8 cellular contexts compared by ENCODE assay signal in the genomic region with DNA sequence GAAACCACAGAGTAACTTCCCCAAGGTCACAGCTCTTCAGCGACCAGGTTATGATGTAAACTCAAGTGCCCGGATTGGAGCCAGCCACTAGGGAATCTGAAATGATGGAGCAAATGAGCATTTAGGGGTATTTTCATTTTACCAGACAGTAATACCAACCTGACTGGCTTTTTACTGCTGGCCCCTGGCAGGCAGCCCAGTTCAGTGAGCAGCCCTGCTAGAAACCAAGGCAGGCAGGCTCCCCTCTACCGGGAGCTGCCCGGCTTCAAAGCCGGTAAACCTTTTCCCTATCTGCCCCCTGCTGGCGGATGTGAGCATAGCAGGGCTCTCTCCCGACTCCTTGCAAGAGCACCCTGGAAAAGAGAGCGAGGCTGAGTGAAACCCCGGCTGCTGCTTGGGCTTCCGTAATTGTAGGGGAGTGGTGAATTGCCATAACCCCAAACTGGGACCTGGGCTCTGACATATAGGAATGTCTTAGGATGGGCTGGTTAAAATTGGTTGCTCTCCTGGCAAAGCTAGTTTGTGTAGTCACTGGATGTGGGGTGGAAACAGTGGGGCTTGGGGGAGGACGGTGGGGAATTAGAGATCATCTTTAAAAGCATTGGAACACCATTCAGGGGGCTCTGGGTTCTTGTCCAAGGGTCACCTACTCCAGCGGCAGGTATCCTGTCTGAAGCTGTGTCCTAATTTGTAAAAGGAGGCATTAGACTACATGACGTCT.
DNase-seq lines count a peak whose midpoint lies in the region; ATAC-seq and TF ChIP-seq lines count a peak whose summit lies in the region.

No MANE protein-coding gene starts in this region.

- peak; percentile 93 for DNase-seq in Daoy (ENCODE audit: low read depth)
- peak; percentile 33 for DNase-seq in NCI-H526 treated with DMSO at 0.1 percent for 48 hours (lab: John Stamatoyannopoulos, UW)
- DNase-seq in activated CD4-positive, alpha-beta T cell treated with anti-CD3 and anti-CD28 coated beads, Interleukin-2, amount 50 U/mL, for 24 hours (ENCODE audit: low read depth in 1 of 2, low spot score in 1 of 2): peak; percentile 51 to 69
- DNase-seq in dorsolateral prefrontal cortex: peak; percentile 69 to 96 (median 94)
- peak; percentile 91 for DNase-seq in lung (ENCODE audit: low spot score)
- DNase-seq in stimulated activated CD4-positive, alpha-beta T cell treated with anti-CD3 and anti-CD28 coated beads, TNF-alpha, amount 100 ng/mL, for 48 hours (ENCODE audit: low read depth in 3 of 3): peak; percentile 57 to 74 (median 66)

- H3K27me3 ChIP-seq in dorsolateral prefrontal cortex (no peaks in the 10 kb centered on the region), lung (ENCODE audit: control insufficient read depth, insufficient read depth) (no peaks in the 10 kb centered on the region)

- no peaks in the 10 kb centered on the region for H3K9me3 ChIP-seq in lung (ENCODE audit: control insufficient read depth in 2 of 2, insufficient read depth in 1 of 2, low read length in 1 of 2)

- TF ChIP-seq CTCF in dorsolateral prefrontal cortex (IDR thresholded peaks at IDR 0.05 in 54 of 56, conservative IDR thresholded peaks at IDR 0.05 in 2 of 56; ENCODE audit: low read depth in 1 of 56, partially characterized antibody in 56 of 56) (peak; percentile 93 to 99 (median 98)), lung (IDR thresholded peaks at IDR 0.05; ENCODE audit: control extremely low read depth, extremely low read depth) (peak; percentile 76)

- H3K4me3 ChIP-seq in dorsolateral prefrontal cortex (peak overlapping the region in 1 of 59 donors; percentile 10), lung (no peak overlapping the region)

- WGBS in lung, 2 donors: 27% methylated on average over 13 of the region's 13 CpGs

- no peaks in the 10 kb centered on the region for H3K36me3 ChIP-seq in lung (ENCODE audit: control insufficient read depth in 2 of 2, insufficient read depth in 2 of 2, low read length in 2 of 2)

- intact Hi-C loops in dorsolateral prefrontal cortex (cut with DNase I): loop anchor here (1.0 to 5.0 kb wide), 3 partner anchors 29 to 60 kb away; no protein-coding TSS in a partner anchor

- peak; percentile 61 for ATAC-seq in HG03097 (IDR thresholded peaks at IDR 0.05; ENCODE audit: low FRiP score, unreplicated experiment)
- ATAC-seq in lung (ENCODE audit: insufficient read depth, low FRiP score): peak; percentile 71
- ATAC-seq in GM21390 (IDR thresholded peaks at IDR 0.05; ENCODE audit: unreplicated experiment): no peak

- H3K4me1 ChIP-seq in lung (ENCODE audit: control insufficient read depth in 2 of 2, insufficient read depth in 2 of 2, low read length in 2 of 2): peaks cover 3 to 4% of the 10 kb centered on the region in 2 donors

- H3K27ac ChIP-seq in dorsolateral prefrontal cortex (peak overlapping the region in 2 of 59 donors; percentile 16 to 40), lung (ENCODE audit: low read depth in 1 of 2, low read length in 1 of 2) (no peak overlapping the region)

Comparison
In these comparisons a context has a peak if more than half of its experiments do, and no peak if none do; other contexts are left out.
1. DNase-seq: peak in every context shown above with its lines; median percentile 94 in dorsolateral prefrontal cortex; 93 in Daoy; 91 in lung; 66 in stimulated activated CD4-positive, alpha-beta T cell treated with anti-CD3 and anti-CD28 coated beads, TNF-alpha, amount 100 ng/mL, for 48 hours; 60 in activated CD4-positive, alpha-beta T cell treated with anti-CD3 and anti-CD28 coated beads, Interleukin-2, amount 50 U/mL, for 24 hours; 33 in NCI-H526 treated with DMSO at 0.1 percent for 48 hours.